2 cellular contexts compared by ENCODE assay signal in the genomic region with DNA sequence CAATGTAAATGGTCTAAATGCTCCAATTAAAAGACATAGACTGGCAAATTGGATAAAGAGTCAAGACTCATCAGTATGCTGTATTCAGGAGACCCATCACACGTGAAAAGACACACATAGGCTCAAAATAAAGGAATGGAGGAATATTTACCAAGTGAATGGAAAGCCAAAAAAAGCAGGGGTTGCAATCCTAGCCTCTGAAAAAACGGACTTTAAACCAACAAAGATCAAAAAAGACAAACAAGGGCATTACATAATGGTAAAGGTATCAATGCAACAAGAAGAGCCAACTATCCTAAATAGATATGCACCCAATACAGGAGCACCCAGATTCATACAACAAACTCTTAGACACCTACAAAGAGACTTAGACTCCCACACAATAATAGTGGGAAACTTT. TPM values are rescaled to one million over a fixed set of nuclear protein-coding genes. Genes with fewer than 3 reads are reported as not detected.
"Had no signal": no experiment of that assay in that cellular context is flagged by ENCODE, and none has a peak within 500 bp of the region (broad histone marks: within the 10 kb centered on the region; RNA-seq: fewer than 3 reads in every experiment).

No MANE protein-coding gene starts in this region.

RNA-seq across cellular contexts. Expression of gene CXorf66, which starts 4.2 kb away (rescaled TPM):
- total RNA-seq: G401, GM12878 had no signal
- polyA plus RNA-seq: GM12878 had no signal

RNA-seq across cellular contexts. Expression of gene ATP11C, which starts 28.2 kb away (rescaled TPM):
- total RNA-seq: G401 had no signal
